8 cellular contexts compared by ENCODE assay signal in genomic region chr1:40383488-40384412, GRCh38. TPM values are rescaled to one million over a fixed set of nuclear protein-coding genes. Genes with fewer than 3 reads are reported as not detected.
DNase-seq lines count a peak whose midpoint lies in the region; ATAC-seq and TF ChIP-seq lines count a peak whose summit lies in the region.

No MANE protein-coding gene starts in this region.

- H3K4me3 ChIP-seq in CD4-positive, CD25-positive, alpha-beta regulatory T cell (ENCODE audit: low read depth, low read length), result peak overlapping the region; percentile 95
- H3K4me3 ChIP-seq in MM.1S (ENCODE audit: low read length), result no peak overlapping the region
- no peak overlapping the region for H3K4me3 ChIP-seq in cardiac fibroblast (replicated peaks in 1 of 2; ENCODE audit: low read depth in 2 of 2, low read length in 2 of 2)

- H3K79me2 ChIP-seq in MM.1S (ENCODE audit: low read length), result peaks cover 91% of the 10 kb centered on the region

- no peak overlapping the region for H2AFZ ChIP-seq in MM.1S (ENCODE audit: low read length)

- peaks cover 71% of the 10 kb centered on the region for H3F3A ChIP-seq in MM.1S (ENCODE audit: insufficient read depth, low read length)

- H4K20me1 ChIP-seq in MM.1S (ENCODE audit: insufficient read depth, low read length), result no peaks in the 10 kb centered on the region

- H3K27me3 Mint-ChIP-seq in CD4-positive, CD25-positive, alpha-beta regulatory T cell, result peaks cover 6% of the 10 kb centered on the region
- H3K27me3 Mint-ChIP-seq in nephron (ENCODE audit: low read depth), result no peaks in the 10 kb centered on the region

- TF ChIP-seq CTCF in MM.1S (IDR thresholded peaks at IDR 0.05; ENCODE audit: low read length) (no peak), cardiac fibroblast (IDR thresholded peaks at IDR 0.05; ENCODE audit: low read depth, low read length) (no peak), nephron (IDR thresholded peaks at IDR 0.05; ENCODE audit: unreplicated experiment in 3 of 3) (no peak), foreskin keratinocyte (conservative IDR thresholded peaks at IDR 0.05) (no peak)

- peaks cover 93% of the 10 kb centered on the region for H3K4me1 ChIP-seq in CD4-positive, CD25-positive, alpha-beta regulatory T cell (ENCODE audit: control insufficient read depth, insufficient read depth, low read length, poor library complexity, severe bottlenecking)
- H3K4me1 ChIP-seq in MM.1S (ENCODE audit: low read length) (peaks cover 82% of the 10 kb centered on the region), foreskin keratinocyte (peaks cover 13% of the 10 kb centered on the region)

- peak overlapping the region; percentile 89 for H3K9ac ChIP-seq in MM.1S (ENCODE audit: low read length)

- H3K4me3 Mint-ChIP-seq in CD4-positive, CD25-positive, alpha-beta regulatory T cell, result peak overlapping the region; percentile 84 to 100 (median 96)
- H3K4me3 Mint-ChIP-seq in nephron, result no peak overlapping the region

- no peak for ATAC-seq in CD4-positive, CD25-positive, alpha-beta regulatory T cell (ENCODE audit: low read depth in 2 of 2)
- ATAC-seq in foreskin keratinocyte, result no peak
- ATAC-seq in GM19397 (IDR thresholded peaks at IDR 0.05; ENCODE audit: unreplicated experiment), result no peak

- H3K36me3 ChIP-seq in CD4-positive, CD25-positive, alpha-beta regulatory T cell (ENCODE audit: control insufficient read depth, insufficient read depth, low read length), result peaks cover 15% of the 10 kb centered on the region
- H3K36me3 ChIP-seq in MM.1S (replicated peaks; ENCODE audit: insufficient read depth, low read length), result 0 out of 2 replicates have a peak, but pooled peaks cover 4% of the 10 kb centered on the region

- H3K27me3 ChIP-seq in CD4-positive, CD25-positive, alpha-beta regulatory T cell (ENCODE audit: control insufficient read depth, insufficient read depth, low read length), result no peaks in the 10 kb centered on the region
- no peaks in the 10 kb centered on the region for H3K27me3 ChIP-seq in MM.1S (replicated peaks; ENCODE audit: insufficient read depth, low read length)
- no peaks in the 10 kb centered on the region for H3K27me3 ChIP-seq in foreskin keratinocyte

- peak in 1 of 3 donors; percentile 88 for DNase-seq in CD4-positive, CD25-positive, alpha-beta regulatory T cell
- DNase-seq in MM.1S (no peak), cardiac fibroblast (ENCODE audit: low read depth in 2 of 2) (peak; percentile 75 to 85), foreskin keratinocyte (no peak), NCI-H82 treated with DMSO at 0.1 percent for 48 hours (lab: John Stamatoyannopoulos, UW; ENCODE audit: unreplicated experiment) (no peak)
- no peak for DNase-seq in activated CD4-positive, CD25-positive, alpha-beta regulatory T cell (lab: John Stamatoyannopoulos, UW)

- peaks cover 25% of the 10 kb centered on the region for H3K36me3 Mint-ChIP-seq in CD4-positive, CD25-positive, alpha-beta regulatory T cell
- H3K36me3 Mint-ChIP-seq in nephron (ENCODE audit: low read depth), result peaks cover 2% of the 10 kb centered on the region

- peak overlapping the region; percentile 94 for H3K4me2 ChIP-seq in MM.1S (ENCODE audit: low read depth, low read length)

- no peaks in the 10 kb centered on the region for H3K9me3 Mint-ChIP-seq in CD4-positive, CD25-positive, alpha-beta regulatory T cell
- H3K9me3 Mint-ChIP-seq in nephron, result no peaks in the 10 kb centered on the region

- peaks cover 23 to 91% (median 62%) of the 10 kb centered on the region in 4 donors for H3K4me1 Mint-ChIP-seq in CD4-positive, CD25-positive, alpha-beta regulatory T cell
- H3K4me1 Mint-ChIP-seq in nephron, result peaks cover 37% of the 10 kb centered on the region

- H3K9me3 ChIP-seq in CD4-positive, CD25-positive, alpha-beta regulatory T cell (ENCODE audit: control insufficient read depth in 2 of 2, low read length in 2 of 2), result no peaks in the 10 kb centered on the region
- H3K9me3 ChIP-seq in MM.1S (replicated peaks; ENCODE audit: insufficient read depth, low read length), result no peaks in the 10 kb centered on the region

- peak overlapping the region; percentile 97 to 99 (median 98) for H3K27ac Mint-ChIP-seq in CD4-positive, CD25-positive, alpha-beta regulatory T cell
- peak overlapping the region; percentile 41 to 65 (median 47) for H3K27ac Mint-ChIP-seq in nephron

- peak overlapping the region; percentile 99 for H3K27ac ChIP-seq in CD4-positive, CD25-positive, alpha-beta regulatory T cell (ENCODE audit: insufficient read depth, low read length, poor library complexity, severe bottlenecking)
- H3K27ac ChIP-seq in MM.1S (ENCODE audit: low read length), result peak overlapping the region; percentile 99
- no peak overlapping the region for H3K27ac ChIP-seq in foreskin keratinocyte

- no peaks in the 10 kb centered on the region for H3K9me2 ChIP-seq in MM.1S (replicated peaks; ENCODE audit: insufficient read depth, low read length)

RNA-seq across cellular contexts. Expression of gene SMAP2, which starts 10.2 kb away (rescaled TPM):
- total RNA-seq in CD4-positive, CD25-positive, alpha-beta regulatory T cell, result 341 TPM
- polyA plus RNA-seq in CD4-positive, CD25-positive, alpha-beta regulatory T cell, result 100 to 1,000 TPM; 297 to 472 (median 407) TPM
- total RNA-seq in foreskin keratinocyte, result 20.4 and 20.9 TPM in 2 replicates
- polyA plus RNA-seq in foreskin keratinocyte, result 15.8 and 18.5 TPM in 2 replicates

Comparison
In these comparisons a context has a peak if more than half of its experiments do, and no peak if none do; other contexts are left out.
1. DNase-seq: peak in cardiac fibroblast (2 of 2); none in MM.1S (single experiment), foreskin keratinocyte (0 of 2), activated CD4-positive, CD25-positive, alpha-beta regulatory T cell (0 of 4) and NCI-H82 treated with DMSO at 0.1 percent for 48 hours (single experiment).
2. H3K4me3 Mint-ChIP-seq: peak in CD4-positive, CD25-positive, alpha-beta regulatory T cell (4 of 4); none in nephron (0 of 3).
3. RNA of gene SMAP2, which starts 10.2 kb away (total RNA-seq): 341 TPM in CD4-positive, CD25-positive, alpha-beta regulatory T cell (single experiment); 20.4 to 20.9 TPM in foreskin keratinocyte; every median in the first group is over 10 times any median in the second.